1 cellular context compared by ENCODE assay signal in genomic region chr11:17730608-17731462, GRCh38.
TF ChIP-seq lines count a peak whose summit lies in the region.

No MANE protein-coding gene starts in this region.

TF ChIP-seq in endothelial cell of umbilical vein, 7 proteins besides CTCF, POLR2A, EP300 and RAD21:
- TF ChIP-seq POLR2AphosphoS5 (IDR thresholded peaks at IDR 0.05; ENCODE audit: insufficient read depth, low read depth, low read length) (no peak), EZH2 (IDR thresholded peaks at IDR 0.05; ENCODE audit: borderline replicate concordance, low read depth, low read length, severe bottlenecking) (no peak), MYC (IDR thresholded peaks at IDR 0.05; ENCODE audit: low read depth, low read length) (no peak), GATA2 (IDR thresholded peaks at IDR 0.05; ENCODE audit: insufficient read depth, insufficient read length, low read depth, low read length) (no peak), JUN (IDR thresholded peaks at IDR 0.05; ENCODE audit: borderline replicate concordance, insufficient read depth, insufficient read length, low read depth) (no peak), FOS (IDR thresholded peaks at IDR 0.05; ENCODE audit: borderline replicate concordance, insufficient read depth, low read length) (no peak)
